Comparison of ENCODE assay signal across 8 cellular contexts in genomic region chr1:70204578-70204977, GRCh38. TPM values are rescaled to one million over a fixed set of nuclear protein-coding genes. Genes with fewer than 3 reads are reported as not detected.
A peak's percentile ranks its signal among the peaks of the same experiment; 100 is the strongest.
DNase-seq lines count a peak whose midpoint lies in the region; ATAC-seq and TF ChIP-seq lines count a peak whose summit lies in the region.

No MANE protein-coding gene starts in this region.

- POLR2A ChIA-PET in CD8-positive, alpha-beta memory T cell (lab: Charles Lee), result interaction anchor here (2.0 kb wide), 1 partner anchor 876 kb away, joined by 8 read pairs; the partner anchor contains the start of gene ZRANB2

- H3K27ac ChIP-seq in CD8-positive, alpha-beta memory T cell (ENCODE audit: low read depth, low read length), result peak overlapping the region; percentile 96
- no peak overlapping the region for H3K27ac ChIP-seq in duodenal mucosa (ENCODE audit: low read depth, low read length)

- H3K27me3 ChIP-seq in CD8-positive, alpha-beta memory T cell (ENCODE audit: insufficient read depth, low read length, poor library complexity, severe bottlenecking), result no peaks in the 10 kb centered on the region
- H3K27me3 ChIP-seq in MG63 (no peaks in the 10 kb centered on the region), duodenal mucosa (ENCODE audit: control insufficient read depth in 1 of 2, insufficient read depth in 2 of 2, low read length in 2 of 2) (no peaks in the 10 kb centered on the region)

- H3K4me1 ChIP-seq in CD8-positive, alpha-beta memory T cell (ENCODE audit: insufficient read depth, low read length), result peaks cover 31% of the 10 kb centered on the region
- H3K4me1 ChIP-seq in duodenal mucosa (ENCODE audit: control insufficient read depth in 1 of 2, insufficient read depth in 2 of 2, low read length in 2 of 2), result peaks cover 27 to 30% of the 10 kb centered on the region in 2 donors

- ATAC-seq in GM21786 (IDR thresholded peaks at IDR 0.05; ENCODE audit: unreplicated experiment), result no peak
- no peak for ATAC-seq in sciatic nerve
- no peak for ATAC-seq in HG02870 (IDR thresholded peaks at IDR 0.05; ENCODE audit: unreplicated experiment)

- H3K9ac ChIP-seq in duodenal mucosa (ENCODE audit: low read depth in 1 of 2, low read length in 2 of 2), result peak overlapping the region; percentile 84 to 90

- H3K36me3 ChIP-seq in CD8-positive, alpha-beta memory T cell (ENCODE audit: insufficient read depth, low read length), result peaks cover 7% of the 10 kb centered on the region
- H3K36me3 ChIP-seq in MG63, result peaks cover 21% of the 10 kb centered on the region
- peaks cover 0 to 6% of the 10 kb centered on the region in 2 donors for H3K36me3 ChIP-seq in duodenal mucosa (ENCODE audit: control insufficient read depth in 1 of 2, insufficient read depth in 2 of 2, low read length in 2 of 2)

- H3K4me3 ChIP-seq in CD8-positive, alpha-beta memory T cell (ENCODE audit: low read length), result peak overlapping the region; percentile 74
- H3K4me3 ChIP-seq in MG63 (peak overlapping the region; percentile 76), duodenal mucosa (ENCODE audit: low read depth in 1 of 2, low read length in 2 of 2) (peak overlapping the region; percentile 88 to 95)

- no peak for TF ChIP-seq CTCF in nephron progenitor cell (IDR thresholded peaks at IDR 0.05)

- H3K27ac Mint-ChIP-seq in CD8-positive, alpha-beta memory T cell, result peak overlapping the region; percentile 99 to 100 (median 100)
- H3K27ac Mint-ChIP-seq in nephron progenitor cell, result peak overlapping the region; percentile 100

- intact Hi-C loops in sciatic nerve (cut with DNase I), result no loop called here

- peaks cover 70 to 85% (median 76%) of the 10 kb centered on the region in 3 donors for H3K4me1 Mint-ChIP-seq in CD8-positive, alpha-beta memory T cell
- H3K4me1 Mint-ChIP-seq in nephron progenitor cell, result peaks cover 30% of the 10 kb centered on the region

- peak overlapping the region; percentile 94 to 99 (median 98) for H3K4me3 Mint-ChIP-seq in CD8-positive, alpha-beta memory T cell
- peak overlapping the region; percentile 97 for H3K4me3 Mint-ChIP-seq in nephron progenitor cell

- CTCF ChIA-PET in CD8-positive, alpha-beta memory T cell (lab: Charles Lee), result interaction anchor here (1.4 kb wide), 1 partner anchor 17 kb away, joined by 5 read pairs; the partner anchor contains the start of gene SRSF11

- peaks cover 0 to 4% of the 10 kb centered on the region in 2 donors for H3K27me3 Mint-ChIP-seq in CD8-positive, alpha-beta memory T cell
- peaks cover 7% of the 10 kb centered on the region for H3K27me3 Mint-ChIP-seq in nephron progenitor cell (ENCODE audit: low read depth, poor library complexity)

- H3K9me3 ChIP-seq in CD8-positive, alpha-beta memory T cell (ENCODE audit: low read length), result no peaks in the 10 kb centered on the region
- H3K9me3 ChIP-seq in MG63, result no peaks in the 10 kb centered on the region
- no peaks in the 10 kb centered on the region for H3K9me3 ChIP-seq in duodenal mucosa (ENCODE audit: control insufficient read depth in 1 of 2, low read length in 2 of 2)

- no peaks in the 10 kb centered on the region for H3K9me3 Mint-ChIP-seq in CD8-positive, alpha-beta memory T cell
- H3K9me3 Mint-ChIP-seq in nephron progenitor cell, result no peaks in the 10 kb centered on the region

- H3K36me3 Mint-ChIP-seq in CD8-positive, alpha-beta memory T cell, result peaks cover 0 to 37% (median 8%) of the 10 kb centered on the region in 3 donors
- peaks cover 20% of the 10 kb centered on the region for H3K36me3 Mint-ChIP-seq in nephron progenitor cell (ENCODE audit: low read depth)

- no peak for DNase-seq in CD8-positive, alpha-beta memory T cell
- no peak for DNase-seq in MG63
- DNase-seq in nephron progenitor cell, result no peak
- DNase-seq in sciatic nerve (ENCODE audit: low spot score), result no peak
- no peak for DNase-seq in stimulated activated CD4-positive, alpha-beta T cell treated with anti-CD3 and anti-CD28 coated beads, Interleukin-12 subunit alpha, Interleukin-12 subunit beta, amount 100 ng/mL, for 4 hours

RNA-seq across cellular contexts. Expression of gene LRRC40, which starts 0.8 kb away (rescaled TPM):
- 10 to 100 TPM; 20.9 to 23.1 TPM for total RNA-seq in CD8-positive, alpha-beta memory T cell
- polyA plus RNA-seq in CD8-positive, alpha-beta memory T cell, result 7.5 TPM
- total RNA-seq in MG63 (2014; rRNA removed; shearing (Covaris generic); ENCODE audit: low replicate concordance), result 17.6 and 25.9 TPM in 2 replicates
- 15.4 TPM for total RNA-seq in sciatic nerve

RNA-seq across cellular contexts. Expression of gene SRSF11, which starts 16.6 kb away (rescaled TPM):
- total RNA-seq in CD8-positive, alpha-beta memory T cell, result 100 to 1,000 TPM; 160 TPM
- polyA plus RNA-seq in CD8-positive, alpha-beta memory T cell, result 104 TPM
- 83.5 and 146 TPM in 2 replicates for total RNA-seq in MG63 (2014; rRNA removed; shearing (Covaris generic); ENCODE audit: low replicate concordance)
- 228 TPM for total RNA-seq in sciatic nerve
